In the genomic region with DNA sequence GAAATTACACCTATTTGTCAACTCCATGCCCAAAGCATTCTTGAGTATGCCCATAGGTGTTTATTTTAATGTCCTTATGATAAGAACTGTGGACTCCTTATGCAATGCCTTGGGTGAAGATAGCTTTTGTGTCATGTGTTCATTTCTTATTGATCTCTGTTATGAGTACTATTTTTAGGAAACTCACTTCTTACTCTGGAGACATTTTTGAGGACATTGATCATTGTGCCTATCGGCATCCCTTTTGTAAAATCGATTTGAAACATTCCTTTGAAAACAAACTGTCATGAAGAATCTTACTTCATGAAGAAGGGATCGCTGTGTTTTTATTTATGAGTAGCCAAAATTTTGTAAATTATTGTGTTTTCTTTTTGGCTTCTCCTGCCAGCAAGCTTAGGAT, we compare ENCODE assay signal across 28 cellular contexts.
"Had no signal": no experiment of that assay in that cellular context is flagged by ENCODE, and none has a peak within 500 bp of the region (broad histone marks: within the 10 kb centered on the region; RNA-seq: fewer than 3 reads in every experiment).

No MANE protein-coding gene starts in this region.

- H3K27me3 Mint-ChIP-seq: type B pancreatic cell had no signal

- ATAC-seq: stimulated activated effector memory CD8-positive, alpha-beta T cell treated with anti-CD3 and anti-CD28 coated beads, Interleukin-12 subunit alpha, Interleukin-12 subunit beta, amount 100 ng/mL, for 72 hours; stimulated activated memory B cell treated with anti-CD40 and anti-IgM and Interleukin-4, amounts not matched to agents 10 μg/mL and 1 μg/mL and 100 μg/mL, for 72 hours; stimulated activated naive B cell treated with anti-CD40 and anti-IgM and Interleukin-4, amounts not matched to agents 10 μg/mL and 1 μg/mL and 100 μg/mL, for 72 hours; stimulated activated naive CD8-positive, alpha-beta T cell treated with anti-CD3 and anti-CD28 coated beads, Interleukin-15, amount 100 ng/mL, for 72 hours; stimulated activated naive CD8-positive, alpha-beta T cell treated with anti-CD3 and anti-CD28 coated beads, Interleukin-15, Interleukin-2, amounts not matched to agents 100 U/mL and 50 U/mL, for 24 hours; upper lobe of right lung had no signal

- H3K27ac Mint-ChIP-seq: stimulated activated effector memory CD8-positive, alpha-beta T cell treated with anti-CD3 and anti-CD28 coated beads, Interleukin-12 subunit alpha, Interleukin-12 subunit beta, amount 100 ng/mL, for 72 hours; stimulated activated memory B cell treated with anti-CD40 and anti-IgM and Interleukin-4, amounts not matched to agents 10 μg/mL and 1 μg/mL and 100 μg/mL, for 72 hours; stimulated activated naive B cell treated with anti-CD40 and anti-IgM and Interleukin-4, amounts not matched to agents 10 μg/mL and 1 μg/mL and 100 μg/mL, for 72 hours; stimulated activated naive CD8-positive, alpha-beta T cell treated with anti-CD3 and anti-CD28 coated beads, Interleukin-15, Interleukin-2, amounts not matched to agents 100 ng/mL and 50 ng/mL, for 24 hours; type B pancreatic cell had no signal

- H3K4me3 ChIP-seq: stomach, suprapubic skin, testis, thoracic aorta, thyroid gland, tibial artery, tibial nerve, transverse colon, upper lobe of left lung, upper lobe of right lung, uterus, vagina had no signal

- H3K9me3 ChIP-seq: stomach, suprapubic skin, testis, thoracic aorta, thyroid gland, tibial artery, tibial nerve, transverse colon, upper lobe of left lung, upper lobe of right lung, uterus, vagina had no signal

- H3K4me1 Mint-ChIP-seq: stimulated activated effector memory CD8-positive, alpha-beta T cell treated with anti-CD3 and anti-CD28 coated beads, Interleukin-12 subunit alpha, Interleukin-12 subunit beta, amount 100 ng/mL, for 72 hours; stimulated activated memory B cell treated with anti-CD40 and anti-IgM and Interleukin-4, amounts not matched to agents 10 μg/mL and 1 μg/mL and 100 μg/mL, for 72 hours; stimulated activated naive B cell treated with anti-CD40 and anti-IgM and Interleukin-4, amounts not matched to agents 10 μg/mL and 1 μg/mL and 100 μg/mL, for 72 hours; stimulated activated naive CD8-positive, alpha-beta T cell treated with anti-CD3 and anti-CD28 coated beads, Interleukin-15, amount 100 ng/mL, for 72 hours had no signal

- DNase-seq: stimulated activated CD4-positive, alpha-beta T cell treated with anti-CD3 and anti-CD28 coated beads, Interleukin-2, amount 100 ng/mL, for 48 hours; stimulated activated CD4-positive, alpha-beta T cell treated with anti-CD3 and anti-CD28 coated beads, Interleukin-4, amount 100 ng/mL, for 1 hour; stimulated activated CD4-positive, alpha-beta T cell treated with anti-CD3 and anti-CD28 coated beads, Interleukin-4, amount 100 ng/mL, for 24 hours; stimulated activated CD4-positive, alpha-beta T cell treated with anti-CD3 and anti-CD28 coated beads, Interleukin-4, amount 100 ng/mL, for 4 hours; stimulated activated CD8-positive, alpha-beta memory T cell treated with anti-CD3 and anti-CD28 coated beads, Interleukin-4, amount 100 ng/mL, for 48 hours; stimulated activated naive B cell treated with anti-CD40 and anti-IgM and Interleukin-4, amounts not matched to agents 10 μg/mL and 1 μg/mL and 100 μg/mL, for 72 hours; stimulated activated naive CD4-positive, alpha-beta T cell; stimulated activated naive CD4-positive, alpha-beta T cell treated with Interleukin-2 at 50 U/mL for 16 hours; stimulated activated naive CD8-positive, alpha-beta T cell treated with anti-CD3 and anti-CD28 coated beads, Interleukin-15, amount 100 ng/mL, for 72 hours; stimulated activated naive CD8-positive, alpha-beta T cell treated with anti-CD3 and anti-CD28 coated beads, Interleukin-15, Interleukin-2, amounts not matched to agents 100 U/mL and 50 U/mL, for 24 hours; stomach; substantia nigra; testis; thyroid gland; tibial artery; transverse colon; trophoblast cell; upper lobe of left lung; upper lobe of right lung; uterus had no signal

- H3K27me3 ChIP-seq: stomach, suprapubic skin, testis, thyroid gland, tibial artery, tibial nerve, transverse colon, upper lobe of left lung, upper lobe of right lung, uterus, vagina had no signal

- H3K4me3 Mint-ChIP-seq: stimulated activated effector memory CD8-positive, alpha-beta T cell treated with anti-CD3 and anti-CD28 coated beads, Interleukin-12 subunit alpha, Interleukin-12 subunit beta, amount 100 ng/mL, for 72 hours; stimulated activated memory B cell treated with anti-CD40 and anti-IgM and Interleukin-4, amounts not matched to agents 10 μg/mL and 1 μg/mL and 100 μg/mL, for 72 hours; stimulated activated naive B cell treated with anti-CD40 and anti-IgM and Interleukin-4, amounts not matched to agents 10 μg/mL and 1 μg/mL and 100 μg/mL, for 72 hours; stimulated activated naive CD8-positive, alpha-beta T cell treated with anti-CD3 and anti-CD28 coated beads, Interleukin-15, amount 100 ng/mL, for 72 hours; stimulated activated naive CD8-positive, alpha-beta T cell treated with anti-CD3 and anti-CD28 coated beads, Interleukin-15, Interleukin-2, amounts not matched to agents 100 ng/mL and 50 ng/mL, for 24 hours; type B pancreatic cell had no signal

- H3K27ac ChIP-seq: stomach, suprapubic skin, testis, thoracic aorta, thyroid gland, tibial artery, tibial nerve, transverse colon, upper lobe of left lung, upper lobe of right lung, uterus, vagina had no signal

- H3K9me3 Mint-ChIP-seq: stimulated activated effector memory CD8-positive, alpha-beta T cell treated with anti-CD3 and anti-CD28 coated beads, Interleukin-12 subunit alpha, Interleukin-12 subunit beta, amount 100 ng/mL, for 72 hours; stimulated activated naive CD8-positive, alpha-beta T cell treated with anti-CD3 and anti-CD28 coated beads, Interleukin-15, amount 100 ng/mL, for 72 hours; stimulated activated naive CD8-positive, alpha-beta T cell treated with anti-CD3 and anti-CD28 coated beads, Interleukin-15, Interleukin-2, amounts not matched to agents 100 ng/mL and 50 ng/mL, for 24 hours; type B pancreatic cell had no signal

- H3K36me3 Mint-ChIP-seq: stimulated activated effector memory CD8-positive, alpha-beta T cell treated with anti-CD3 and anti-CD28 coated beads, Interleukin-12 subunit alpha, Interleukin-12 subunit beta, amount 100 ng/mL, for 72 hours; stimulated activated memory B cell treated with anti-CD40 and anti-IgM and Interleukin-4, amounts not matched to agents 10 μg/mL and 1 μg/mL and 100 μg/mL, for 72 hours; stimulated activated naive B cell treated with anti-CD40 and anti-IgM and Interleukin-4, amounts not matched to agents 10 μg/mL and 1 μg/mL and 100 μg/mL, for 72 hours; type B pancreatic cell had no signal

- H3K4me1 ChIP-seq: stomach, suprapubic skin, testis, thyroid gland, tibial artery, transverse colon, uterus, vagina had no signal

- H3K36me3 ChIP-seq: stomach, suprapubic skin, thoracic aorta, thyroid gland, tibial artery, tibial nerve, transverse colon, upper lobe of left lung, upper lobe of right lung, uterus, vagina had no signal
